In genomic region chr2:155256803-155257202, GRCh38 we compare ENCODE assay signal across 23 cellular contexts.
DNase-seq lines count a peak whose midpoint lies in the region; ATAC-seq, FAIRE-seq and TF ChIP-seq lines count a peak whose summit lies in the region.
"Had no signal": no experiment of that assay in that cellular context is flagged by ENCODE, and none has a peak within 500 bp of the region (broad histone marks: within the 10 kb centered on the region; RNA-seq: fewer than 3 reads in every experiment).

No MANE protein-coding gene starts in this region.

- intact Hi-C loops in K562 (cut with micrococcal nuclease) = no loop called here

- no peak for TF ChIP-seq POLR2A in K562 (conservative IDR thresholded peaks at IDR 0.05)
- no peak for TF ChIP-seq POLR2A in suprapubic skin (IDR thresholded peaks at IDR 0.05)

- no peak for TF ChIP-seq RAD21 in K562 (CRISPR knock-in tag; conservative IDR thresholded peaks at IDR 0.05 in 1 of 2, IDR thresholded peaks at IDR 0.05 in 1 of 2)

- H3K27me3 ChIP-seq in K562 (ENCODE audit: control insufficient read depth in 2 of 2, insufficient read depth in 2 of 2, low read length in 2 of 2) = no peaks in the 10 kb centered on the region
- H3K27me3 ChIP-seq in neural progenitor cell = no peaks in the 10 kb centered on the region
- no peaks in the 10 kb centered on the region for H3K27me3 ChIP-seq in suprapubic skin
- H3K27me3 ChIP-seq: SJCRH30 had no signal

- H3K4me1 ChIP-seq in K562 (replicated peaks in 1 of 2; ENCODE audit: control insufficient read depth in 2 of 2, insufficient read depth in 2 of 2, low read length in 2 of 2) (no peaks in the 10 kb centered on the region), neural progenitor cell (no peaks in the 10 kb centered on the region), suprapubic skin (no peaks in the 10 kb centered on the region)
- H3K4me1 ChIP-seq: SJCRH30 had no signal

- no peak overlapping the region for H3K4me2 ChIP-seq in K562 (ENCODE audit: insufficient read depth, low read length)
- no peak overlapping the region for H3K4me2 ChIP-seq in neural progenitor cell

- WGBS in K562 (ENCODE audit: insufficient coverage, low coverage, missing lambda C conversion rate) = 8% methylated on average over 6 of the region's 6 CpGs
- 83% methylated on average over 4 of the region's 6 CpGs for WGBS in suprapubic skin

- no TSS peak for BruUV-seq in K562 (replicated peaks; lab: Mats Ljungman, UMichigan)

- no peak overlapping the region for H3K4me3 Mint-ChIP-seq in neural progenitor cell
- H3K4me3 Mint-ChIP-seq: activated naive CD4-positive, alpha-beta T cell treated with anti-CD3 and anti-CD28 coated beads for 36 hours; CD4-positive, CD25-positive, alpha-beta regulatory T cell; nephron had no signal

- H3K9me3 ChIP-seq in K562 (replicated peaks; ENCODE audit: control insufficient read depth, insufficient read depth, low read depth, low read length) = no peaks in the 10 kb centered on the region
- H3K9me3 ChIP-seq in neural progenitor cell (ENCODE audit: low read depth) = no peaks in the 10 kb centered on the region
- H3K9me3 ChIP-seq in suprapubic skin = no peaks in the 10 kb centered on the region
- H3K9me3 ChIP-seq: SJCRH30 had no signal

- H3K27ac ChIP-seq in K562 (ENCODE audit: extremely low read depth, low read depth, low read length) = no peak overlapping the region
- H3K27ac ChIP-seq in neural progenitor cell = no peak overlapping the region
- H3K27ac ChIP-seq in suprapubic skin = no peak overlapping the region
- H3K27ac ChIP-seq: SJCRH30 had no signal

- H3K79me2 ChIP-seq in K562 (ENCODE audit: control insufficient read depth, insufficient read depth, low read length) (no peaks in the 10 kb centered on the region), neural progenitor cell (ENCODE audit: low read depth) (no peaks in the 10 kb centered on the region)

- POLR2A ChIA-PET in K562 (lab: Yijun Ruan, JAX) = no interaction called here

- H3K27ac Mint-ChIP-seq in neural progenitor cell = no peak overlapping the region
- H3K27ac Mint-ChIP-seq: activated naive CD4-positive, alpha-beta T cell treated with anti-CD3 and anti-CD28 coated beads for 36 hours; CD4-positive, CD25-positive, alpha-beta regulatory T cell; nephron had no signal

- in situ Hi-C loops in K562 (cut with MboI) = no loop called here

- TF ChIP-seq EP300 in K562 (IDR thresholded peaks at IDR 0.05; ENCODE audit: low read length) (no peak), suprapubic skin (IDR thresholded peaks at IDR 0.05) (no peak)

- no peaks in the 10 kb centered on the region for H3K27me3 Mint-ChIP-seq in neural progenitor cell (ENCODE audit: insufficient read depth, low read depth)
- H3K27me3 Mint-ChIP-seq: CD4-positive, CD25-positive, alpha-beta regulatory T cell had no signal

- no peak for DNase-seq in LNCaP clone FGC (ENCODE audit: low read depth)
- peak in 1 of 4 experiments; percentile 1 for DNase-seq in K562 (ENCODE audit: extremely low read depth in 1 of 4, low spot score in 3 of 4)
- peak; percentile 2 for DNase-seq in neural progenitor cell (ENCODE audit: low spot score)
- no peak for DNase-seq in DMS 273 (lab: John Stamatoyannopoulos, UW; ENCODE audit: unreplicated experiment)
- DNase-seq in NCI-H1436 treated with DMSO at 0.1 percent for 48 hours (lab: John Stamatoyannopoulos, UW) = no peak
- no peak for DNase-seq in suprapubic skin (ENCODE audit: low spot score in 2 of 2)
- DNase-seq: activated CD4-positive, alpha-beta T cell treated with anti-CD3 and anti-CD28 coated beads for 4 hours; activated naive CD4-positive, alpha-beta T cell treated with anti-CD3 and anti-CD28 coated beads for 36 hours; activated T-cell treated with anti-CD3 and anti-CD28 coated beads, Interleukin-2, amount 50 U/mL, for 48 hours; amniotic stem cell; CD4-positive, CD25-positive, alpha-beta regulatory T cell; cortex of kidney; GDM1; left ventricle myocardium superior; NCI-H187; NCI-H69; SJCRH30; T-helper 1 cell had no signal

- H3K9me1 ChIP-seq in K562 (ENCODE audit: control insufficient read depth, insufficient read depth, low read length) = no peaks in the 10 kb centered on the region

- no peaks in the 10 kb centered on the region for H3K9me3 Mint-ChIP-seq in neural progenitor cell
- H3K9me3 Mint-ChIP-seq: activated naive CD4-positive, alpha-beta T cell treated with anti-CD3 and anti-CD28 coated beads for 36 hours; nephron had no signal

- no peaks in the 10 kb centered on the region for H3K36me3 Mint-ChIP-seq in neural progenitor cell
- H3K36me3 Mint-ChIP-seq: CD4-positive, CD25-positive, alpha-beta regulatory T cell had no signal

- TF ChIP-seq CTCF in GM12873 (IDR thresholded peaks at IDR 0.05; ENCODE audit: insufficient read depth, low read depth, low read length, missing control alignments) (peak; percentile 31), LNCaP clone FGC (IDR thresholded peaks at IDR 0.05; ENCODE audit: control insufficient read depth, extremely low read depth, insufficient read depth) (0 out of 2 replicates have a peak, but pooled peaks have one; percentile 14), K562 (IDR thresholded peaks at IDR 0.05 in 2 of 3, conservative IDR thresholded peaks at IDR 0.05 in 1 of 3; ENCODE audit: insufficient read depth in 2 of 3, low read depth in 1 of 3, low read length in 3 of 3) (no peak), neural progenitor cell (IDR thresholded peaks at IDR 0.05) (no peak), suprapubic skin (IDR thresholded peaks at IDR 0.05) (no peak)

- FAIRE-seq in K562 (lab: Jason Lieb, UNC) = no peak
- FAIRE-seq: TTC549, urothelium cell line had no signal

- CTCF ChIA-PET in K562 (lab: Yijun Ruan, JAX; ENCODE audit: low intra/inter-chr PET ratio) = no interaction called here

- H3K4me1 Mint-ChIP-seq in neural progenitor cell = no peaks in the 10 kb centered on the region
- H3K4me1 Mint-ChIP-seq: CD4-positive, CD25-positive, alpha-beta regulatory T cell; nephron had no signal

- ATAC-seq in K562 = 0 out of 3 replicates have a peak, but pooled peaks have one; percentile 41
- ATAC-seq: left ventricle myocardium superior, Panc1 had no signal

- no peaks in the 10 kb centered on the region for H3F3A ChIP-seq in neural progenitor cell (ENCODE audit: low read depth)

- H3K36me3 ChIP-seq in K562 (ENCODE audit: control insufficient read depth, insufficient read depth, low read length) (no peaks in the 10 kb centered on the region), neural progenitor cell (no peaks in the 10 kb centered on the region), suprapubic skin (no peaks in the 10 kb centered on the region)
- H3K36me3 ChIP-seq: SJCRH30 had no signal

- H2AFZ ChIP-seq in K562 (ENCODE audit: low read depth, low read length) = no peak overlapping the region
- no peak overlapping the region for H2AFZ ChIP-seq in neural progenitor cell (replicated peaks)

- H3K4me3 ChIP-seq in LNCaP clone FGC (ENCODE audit: low read depth, low read length) (no peak overlapping the region), K562 (no peak overlapping the region), neural progenitor cell (no peak overlapping the region), suprapubic skin (no peak overlapping the region)
- H3K4me3 ChIP-seq: SJCRH30 had no signal

- H3K9ac ChIP-seq in K562 (ENCODE audit: insufficient read depth in 1 of 2, low read depth in 2 of 2, low read length in 2 of 2) = peak overlapping the region in 1 of 2 experiments; percentile 28; a peak in 1 of 4 replicates
- H3K9ac ChIP-seq in neural progenitor cell = no peak overlapping the region

- H4K20me1 ChIP-seq in K562 (replicated peaks; ENCODE audit: control insufficient read depth, insufficient read depth, low read length) = no peaks in the 10 kb centered on the region
- no peaks in the 10 kb centered on the region for H4K20me1 ChIP-seq in neural progenitor cell (ENCODE audit: low read depth)

TF ChIP-seq in K562, 482 proteins besides CTCF, POLR2A, EP300 and RAD21 (continues in another document):
- no peak for TF ChIP-seq MTA2 (IDR thresholded peaks at IDR 0.05; ENCODE audit: low read depth)
- no peak for TF ChIP-seq FOXA1 (IDR thresholded peaks at IDR 0.05; ENCODE audit: borderline replicate concordance)
- TF ChIP-seq PPARD (CRISPR knock-in tag; IDR thresholded peaks at IDR 0.05) = no peak
- TF ChIP-seq CREB5 (CRISPR knock-in tag; IDR thresholded peaks at IDR 0.05) = no peak
- TF ChIP-seq, protein P1, sequence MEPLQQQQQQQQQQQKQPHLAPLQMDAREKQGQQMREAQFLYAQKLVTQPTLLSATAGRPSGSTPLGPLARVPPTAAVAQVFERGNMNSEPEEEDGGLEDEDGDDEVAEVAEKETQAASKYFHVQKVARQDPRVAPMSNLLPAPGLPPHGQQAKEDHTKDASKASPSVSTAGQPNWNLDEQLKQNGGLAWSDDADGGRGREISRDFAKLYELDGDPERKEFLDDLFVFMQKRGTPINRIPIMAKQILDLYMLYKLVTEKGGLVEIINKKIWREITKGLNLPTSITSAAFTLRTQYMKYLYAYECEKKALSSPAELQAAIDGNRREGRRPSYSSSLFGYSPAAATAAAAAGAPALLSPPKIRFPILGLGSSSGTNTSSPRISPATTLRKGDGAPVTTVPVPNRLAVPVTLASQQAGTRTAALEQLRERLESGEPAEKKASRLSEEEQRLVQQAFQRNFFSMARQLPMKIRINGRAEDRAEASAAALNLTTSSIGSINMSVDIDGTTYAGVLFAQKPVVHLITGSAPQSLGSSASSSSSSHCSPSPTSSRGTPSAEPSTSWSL (CRISPR knock-in tag; IDR thresholded peaks at IDR 0.05; ENCODE audit: borderline replicate concordance) = no peak
- TF ChIP-seq ZC3H8 (IDR thresholded peaks at IDR 0.05) = no peak
- TF ChIP-seq SPI1 (IDR thresholded peaks at IDR 0.05; ENCODE audit: borderline replicate concordance, low read depth, low read length) = no peak
- no peak for TF ChIP-seq ZNF174 (CRISPR knock-in tag; IDR thresholded peaks at IDR 0.05)

Comparison
In these comparisons a context has a peak if more than half of its experiments do, and no peak if none do; other contexts are left out.
1. CTCF ChIP-seq: peak in GM12873 (single experiment) and LNCaP clone FGC (single experiment); none in K562 (0 of 3), neural progenitor cell (single experiment) and suprapubic skin (0 of 2).